27 cellular contexts compared by ENCODE assay signal in the genomic region with DNA sequence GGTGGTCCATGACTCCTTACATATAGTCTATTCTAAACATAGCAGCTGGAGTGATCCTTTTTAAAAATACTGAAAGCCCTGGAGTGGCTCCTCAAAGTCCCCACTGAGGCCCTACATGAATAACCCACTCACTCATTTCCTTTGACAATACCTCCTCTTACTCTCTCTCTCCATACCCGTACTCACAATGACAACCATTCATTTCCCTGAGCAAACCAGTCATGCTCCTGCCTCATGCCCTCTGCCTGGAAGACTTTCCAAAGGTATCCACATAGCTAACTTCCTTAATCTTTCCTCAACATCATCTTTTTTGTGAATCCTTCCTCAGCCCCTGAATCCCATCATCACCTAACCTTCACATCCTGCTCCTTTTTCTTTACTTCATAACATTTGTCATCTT.
DNase-seq lines count a peak whose midpoint lies in the region; ATAC-seq, FAIRE-seq and TF ChIP-seq lines count a peak whose summit lies in the region.
"Had no signal": no experiment of that assay in that cellular context is flagged by ENCODE, and none has a peak within 500 bp of the region (broad histone marks: within the 10 kb centered on the region; RNA-seq: fewer than 3 reads in every experiment).

No MANE protein-coding gene starts in this region.

- no peak for TF ChIP-seq POLR2A in gastrocnemius medialis (IDR thresholded peaks at IDR 0.05)

- in situ Hi-C loops in gastrocnemius medialis (cut with MboI; ENCODE audit: low sequenced_read_pairs in 4 of 4): loop anchor here in 1 of 4 donors (10.0 to 25.0 kb wide), 2 partner anchors 101 to 199 kb away; partner anchors contain the start of genes BAZ2B and MARCHF7

- no peak for DNase-seq in CD4-positive, alpha-beta T cell
- DNase-seq in D721Med (ENCODE audit: insufficient read length, low spot score) (no peak), gastrocnemius medialis (no peak), GF-D8 (lab: John Stamatoyannopoulos, UW) (no peak)
- DNase-seq in naive thymus-derived CD8-positive, alpha-beta T cell: no peak
- DNase-seq: activated CD4-positive, alpha-beta T cell treated with anti-CD3 and anti-CD28 coated beads for 48 hours; activated naive CD4-positive, alpha-beta T cell treated with anti-CD3 and anti-CD28 coated beads, Interleukin-2, amount 50 U/mL, for 16 hours; anterior cingulate cortex; caudate nucleus; dermis blood vessel endothelial cell; GDM1; glutamatergic neuron; kidney glomerular epithelial cell; NCI-H1048; NCI-H1694 treated with DMSO at 0.1 percent for 48 hours; NCI-H2227 treated with DMSO at 0.1 percent for 48 hours; NCI-H69; RPMI8226; spleen; stimulated activated CD4-positive, alpha-beta T cell treated with anti-CD3 and anti-CD28 coated beads, Interleukin-2, amount 100 ng/mL, for 48 hours; T-helper 2 cell had no signal

- no peaks in the 10 kb centered on the region for H3K27me3 ChIP-seq in CD4-positive, alpha-beta T cell (ENCODE audit: control insufficient read depth, insufficient read depth, low read length)
- H3K27me3 ChIP-seq in gastrocnemius medialis: no peaks in the 10 kb centered on the region
- H3K27me3 ChIP-seq: spleen had no signal

- no peak overlapping the region for H3K27ac Mint-ChIP-seq in CD4-positive, alpha-beta T cell
- peak overlapping the region in 1 of 5 experiments; percentile 12 for H3K27ac Mint-ChIP-seq in brain
- peak overlapping the region in 1 of 10 donors; percentile 6 for H3K27ac Mint-ChIP-seq in naive thymus-derived CD8-positive, alpha-beta T cell
- H3K27ac Mint-ChIP-seq: stimulated activated memory B cell treated with anti-CD40 and anti-IgM and Interleukin-4, amounts not matched to agents 10 μg/mL and 1 μg/mL and 100 μg/mL, for 72 hours had no signal

- peaks cover 33 to 52% of the 10 kb centered on the region in 2 donors for H3K4me1 ChIP-seq in gastrocnemius medialis

- H3K9me3 Mint-ChIP-seq in CD4-positive, alpha-beta T cell: no peaks in the 10 kb centered on the region
- H3K9me3 Mint-ChIP-seq in brain: no peaks in the 10 kb centered on the region
- no peaks in the 10 kb centered on the region for H3K9me3 Mint-ChIP-seq in naive thymus-derived CD8-positive, alpha-beta T cell
- H3K9me3 Mint-ChIP-seq: stimulated activated memory B cell treated with anti-CD40 and anti-IgM and Interleukin-4, amounts not matched to agents 10 μg/mL and 1 μg/mL and 100 μg/mL, for 72 hours had no signal

- H3K27me3 Mint-ChIP-seq in CD4-positive, alpha-beta T cell: no peaks in the 10 kb centered on the region
- no peaks in the 10 kb centered on the region for H3K27me3 Mint-ChIP-seq in brain
- peaks cover 0 to 3% (median 0%) of the 10 kb centered on the region in 5 donors for H3K27me3 Mint-ChIP-seq in naive thymus-derived CD8-positive, alpha-beta T cell
- H3K27me3 Mint-ChIP-seq: stimulated activated memory B cell treated with anti-CD40 and anti-IgM and Interleukin-4, amounts not matched to agents 10 μg/mL and 1 μg/mL and 100 μg/mL, for 72 hours had no signal

- intact Hi-C loops in CD4-positive, alpha-beta T cell (cut with DNase I, micrococcal nuclease): no loop called here
- intact Hi-C loops in gastrocnemius medialis (cut with DNase I; ENCODE audit: low total_unique reads): no loop called here

- no peak overlapping the region for H3K4me3 ChIP-seq in gastrocnemius medialis
- H3K4me3 ChIP-seq: lung, SK-N-MC, thoracic aorta had no signal

- ATAC-seq in CD4-positive, alpha-beta T cell (ENCODE audit: poor library complexity): no peak
- no peak for ATAC-seq in naive thymus-derived CD8-positive, alpha-beta T cell
- ATAC-seq in GM18873 (IDR thresholded peaks at IDR 0.05; ENCODE audit: low FRiP score, unreplicated experiment) (no peak), gastrocnemius medialis (no peak)
- ATAC-seq: stimulated activated memory B cell treated with anti-CD40 and anti-IgM and Interleukin-4, amounts not matched to agents 10 μg/mL and 1 μg/mL and 100 μg/mL, for 72 hours had no signal

- peaks cover 30% of the 10 kb centered on the region for H3K4me1 Mint-ChIP-seq in CD4-positive, alpha-beta T cell (ENCODE audit: low read depth)
- peaks cover 65% of the 10 kb centered on the region for H3K4me1 Mint-ChIP-seq in brain
- peaks cover 9 to 43% (median 22%) of the 10 kb centered on the region in 4 donors for H3K4me1 Mint-ChIP-seq in naive thymus-derived CD8-positive, alpha-beta T cell

- H3K27ac ChIP-seq in CD4-positive, alpha-beta T cell (ENCODE audit: low read depth, low read length): no peak overlapping the region
- no peak overlapping the region for H3K27ac ChIP-seq in gastrocnemius medialis
- H3K27ac ChIP-seq: SK-N-MC, thoracic aorta had no signal

- H3K4me3 Mint-ChIP-seq in CD4-positive, alpha-beta T cell: peak overlapping the region; percentile 47
- H3K4me3 Mint-ChIP-seq in brain: peak overlapping the region; percentile 16 to 87 (median 60)
- H3K4me3 Mint-ChIP-seq in naive thymus-derived CD8-positive, alpha-beta T cell: peak overlapping the region in 8 of 10 donors; percentile 0 to 75 (median 52)
- H3K4me3 Mint-ChIP-seq: stimulated activated memory B cell treated with anti-CD40 and anti-IgM and Interleukin-4, amounts not matched to agents 10 μg/mL and 1 μg/mL and 100 μg/mL, for 72 hours had no signal

- peak; percentile 75 for FAIRE-seq in D721Med (lab: Jason Lieb, UNC)

- no peaks in the 10 kb centered on the region for H3K9me3 ChIP-seq in CD4-positive, alpha-beta T cell (ENCODE audit: control insufficient read depth, low read length)
- H3K9me3 ChIP-seq in gastrocnemius medialis: no peaks in the 10 kb centered on the region
- H3K9me3 ChIP-seq: spleen, thoracic aorta had no signal

- H3K36me3 Mint-ChIP-seq in CD4-positive, alpha-beta T cell (ENCODE audit: low read depth): peaks cover 7% of the 10 kb centered on the region
- no peaks in the 10 kb centered on the region for H3K36me3 Mint-ChIP-seq in brain
- H3K36me3 Mint-ChIP-seq in naive thymus-derived CD8-positive, alpha-beta T cell: no peaks in the 10 kb centered on the region

- CTCF ChIA-PET in CD4-positive, alpha-beta T cell (lab: Charles Lee): no interaction called here

- POLR2A ChIA-PET in CD4-positive, alpha-beta T cell (lab: Charles Lee): no interaction called here
- POLR2A ChIA-PET in naive thymus-derived CD8-positive, alpha-beta T cell (lab: Charles Lee): interaction anchor here (0.7 kb wide), 1 partner anchor 8 kb away, joined by 3 read pairs; no protein-coding TSS in a partner anchor

- TF ChIP-seq CTCF in CD4-positive, alpha-beta T cell (IDR thresholded peaks at IDR 0.05): no peak
- TF ChIP-seq CTCF in D721Med (IDR thresholded peaks at IDR 0.05; ENCODE audit: insufficient read depth, missing control alignments): no peak
- no peak for TF ChIP-seq CTCF in brain (conservative IDR thresholded peaks at IDR 0.05)
- no peak for TF ChIP-seq CTCF in gastrocnemius medialis (IDR thresholded peaks at IDR 0.05 in 4 of 5, conservative IDR thresholded peaks at IDR 0.05 in 1 of 5)

- H3K36me3 ChIP-seq in gastrocnemius medialis: no peaks in the 10 kb centered on the region
- H3K36me3 ChIP-seq: spleen, thoracic aorta had no signal
